In the genomic region with DNA sequence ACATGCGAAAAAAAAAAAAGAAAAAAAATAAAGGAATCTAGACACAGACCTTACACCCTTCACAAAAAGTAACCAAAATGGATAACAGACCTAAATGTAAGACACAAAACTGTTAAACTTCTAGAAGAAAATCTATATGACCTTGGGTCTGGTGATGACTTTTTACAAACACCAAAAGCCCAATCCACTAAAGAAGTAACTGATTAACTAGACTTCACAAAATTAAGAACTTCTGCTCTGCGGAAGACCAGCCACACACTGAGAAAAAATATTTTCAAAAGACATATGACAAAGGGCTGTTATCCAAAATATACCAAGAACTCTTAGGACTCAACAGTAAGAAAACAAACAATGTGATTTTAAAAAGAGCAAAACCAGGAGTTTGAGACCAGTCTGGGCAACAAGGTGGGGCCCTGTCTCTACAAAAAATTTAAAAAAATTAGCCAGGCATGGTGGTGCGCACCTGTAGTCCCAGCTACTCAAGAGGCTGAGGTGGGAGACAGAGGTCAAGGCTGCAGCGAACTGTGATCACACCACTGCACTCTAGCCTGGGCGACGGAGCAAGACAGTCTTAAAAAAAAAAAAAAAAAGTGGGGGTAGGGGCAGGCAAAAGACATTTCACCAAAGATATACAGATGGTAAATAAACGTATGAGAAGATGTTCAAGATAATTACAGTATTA, we compare ENCODE assay signal across 14 cellular contexts.
"Had no signal": no experiment of that assay in that cellular context is flagged by ENCODE, and none has a peak within 500 bp of the region (broad histone marks: within the 10 kb centered on the region; RNA-seq: fewer than 3 reads in every experiment).

No MANE protein-coding gene starts in this region.

- ATAC-seq: activated T-helper 17 cell treated with anti-CD3 and anti-CD28 coated beads, Interleukin-2, amount 50 U/mL, for 72 hours; natural killer cell; stimulated activated memory B cell treated with anti-CD40 and anti-IgM and Interleukin-4, amounts not matched to agents 10 μg/mL and 1 μg/mL and 100 μg/mL, for 72 hours; T-helper 17 cell had no signal

- DNase-seq: activated CD4-positive, alpha-beta memory T cell treated with anti-CD3 and anti-CD28 coated beads for 36 hours; activated CD8-positive, alpha-beta memory T cell treated with anti-CD3 and anti-CD28 coated beads, Interleukin-2, amount 50 U/mL, for 48 hours; activated naive CD4-positive, alpha-beta T cell treated with anti-CD3 and anti-CD28 coated beads for 36 hours; amniotic stem cell; effector memory CD4-positive, alpha-beta T cell; hypothalamus; natural killer cell; T-helper 17 cell; trophoblast cell had no signal

- H3K4me3 Mint-ChIP-seq: activated CD4-positive, alpha-beta memory T cell treated with anti-CD3 and anti-CD28 coated beads for 36 hours; activated naive CD4-positive, alpha-beta T cell treated with anti-CD3 and anti-CD28 coated beads for 36 hours; activated T-helper 17 cell treated with anti-CD3 and anti-CD28 coated beads, Interleukin-2, amount 50 U/mL, for 72 hours; brain; central memory CD8-positive, alpha-beta T cell; natural killer cell; stimulated activated memory B cell treated with anti-CD40 and anti-IgM and Interleukin-4, amounts not matched to agents 10 μg/mL and 1 μg/mL and 100 μg/mL, for 72 hours; T-helper 17 cell had no signal

- H3K27ac Mint-ChIP-seq: activated CD4-positive, alpha-beta memory T cell treated with anti-CD3 and anti-CD28 coated beads for 36 hours; activated naive CD4-positive, alpha-beta T cell treated with anti-CD3 and anti-CD28 coated beads for 36 hours; activated T-helper 17 cell treated with anti-CD3 and anti-CD28 coated beads, Interleukin-2, amount 50 U/mL, for 72 hours; stimulated activated memory B cell treated with anti-CD40 and anti-IgM and Interleukin-4, amounts not matched to agents 10 μg/mL and 1 μg/mL and 100 μg/mL, for 72 hours; T-helper 17 cell had no signal

- H3K27me3 Mint-ChIP-seq: activated CD4-positive, alpha-beta memory T cell treated with anti-CD3 and anti-CD28 coated beads for 36 hours; activated T-helper 17 cell treated with anti-CD3 and anti-CD28 coated beads, Interleukin-2, amount 50 U/mL, for 72 hours; brain; central memory CD8-positive, alpha-beta T cell; stimulated activated memory B cell treated with anti-CD40 and anti-IgM and Interleukin-4, amounts not matched to agents 10 μg/mL and 1 μg/mL and 100 μg/mL, for 72 hours; T-helper 17 cell had no signal

- H3K9me3 Mint-ChIP-seq: activated CD4-positive, alpha-beta memory T cell treated with anti-CD3 and anti-CD28 coated beads for 36 hours; activated naive CD4-positive, alpha-beta T cell treated with anti-CD3 and anti-CD28 coated beads for 36 hours; activated T-helper 17 cell treated with anti-CD3 and anti-CD28 coated beads, Interleukin-2, amount 50 U/mL, for 72 hours; central memory CD8-positive, alpha-beta T cell; natural killer cell; stimulated activated memory B cell treated with anti-CD40 and anti-IgM and Interleukin-4, amounts not matched to agents 10 μg/mL and 1 μg/mL and 100 μg/mL, for 72 hours had no signal

- H3K4me3 ChIP-seq: lung had no signal
